ENCODE assay signal across 14 cellular contexts in the genomic region with DNA sequence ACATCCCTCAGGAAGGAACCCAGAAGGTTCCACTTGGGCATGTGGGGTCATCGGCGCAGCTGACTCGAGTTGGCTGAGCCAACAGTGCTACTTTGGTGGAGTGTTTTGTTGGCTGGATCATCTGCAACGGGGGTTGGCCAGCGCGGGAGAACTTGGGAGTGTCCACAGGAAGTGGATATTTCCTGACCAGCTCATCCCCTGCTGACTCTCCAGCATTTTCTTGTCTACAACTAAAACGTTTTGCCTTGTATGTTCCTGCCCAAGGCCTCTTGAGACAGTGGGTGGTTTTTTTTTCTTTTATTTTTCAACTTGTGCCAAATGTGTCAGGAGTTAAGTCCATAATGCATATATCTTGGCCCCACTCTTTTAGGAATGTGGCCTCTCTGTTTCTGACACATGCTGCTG.
DNase-seq lines count a peak whose midpoint lies in the region; ATAC-seq and TF ChIP-seq lines count a peak whose summit lies in the region.
"Had no signal": no experiment of that assay in that cellular context is flagged by ENCODE, and none has a peak within 500 bp of the region (broad histone marks: within the 10 kb centered on the region; RNA-seq: fewer than 3 reads in every experiment).

No MANE protein-coding gene starts in this region.

- peak; percentile 91 for DNase-seq in AG08395 (ENCODE audit: low spot score)
- DNase-seq in fibroblast of villous mesenchyme (ENCODE audit: low read depth): peak; percentile 96
- DNase-seq in osteocyte (ENCODE audit: extremely low spot score, unreplicated experiment): peak; percentile 86
- no peak for DNase-seq in COLO668 (lab: John Stamatoyannopoulos, UW; ENCODE audit: unreplicated experiment)
- DNase-seq in middle frontal gyrus (ENCODE audit: extremely low spot score, low spot score): no peak
- DNase-seq in activated naive CD4-positive, alpha-beta T cell treated with anti-CD3 and anti-CD28 coated beads for 36 hours: no peak
- no peak for DNase-seq in DMS53 treated with DMSO at 0.1 percent for 48 hours (lab: John Stamatoyannopoulos, UW; ENCODE audit: unreplicated experiment)
- DNase-seq: activated CD4-positive, alpha-beta T cell treated with anti-CD3 and anti-CD28 coated beads, Interleukin-2, amount 50 U/mL, for 4 hours; caudate nucleus; NK-92 treated with Interleukin-12 subunit alpha and Interleukin-12 subunit beta, amount 100 ng/mL, for 24 hours; stimulated activated CD4-positive, alpha-beta T cell treated with anti-CD3 and anti-CD28 coated beads, Interleukin-4, amount 100 ng/mL, for 4 hours had no signal

- H3K9me3 Mint-ChIP-seq in osteocyte (ENCODE audit: unreplicated experiment): peaks cover 5% of the 10 kb centered on the region
- H3K9me3 Mint-ChIP-seq in activated naive CD4-positive, alpha-beta T cell treated with anti-CD3 and anti-CD28 coated beads for 36 hours: no peaks in the 10 kb centered on the region

- peak overlapping the region; percentile 93 for H3K27ac Mint-ChIP-seq in osteocyte (ENCODE audit: unreplicated experiment)
- H3K27ac Mint-ChIP-seq in activated naive CD4-positive, alpha-beta T cell treated with anti-CD3 and anti-CD28 coated beads for 36 hours: no peak overlapping the region
- H3K27ac Mint-ChIP-seq: B cell, IgD-negative memory B cell had no signal

- H3K4me1 Mint-ChIP-seq in osteocyte (ENCODE audit: unreplicated experiment): peaks cover 58% of the 10 kb centered on the region
- no peaks in the 10 kb centered on the region for H3K4me1 Mint-ChIP-seq in activated naive CD4-positive, alpha-beta T cell treated with anti-CD3 and anti-CD28 coated beads for 36 hours (ENCODE audit: low read depth)

- CTCF ChIA-PET in activated naive CD4-positive, alpha-beta T cell treated with anti-CD3 and anti-CD28 coated beads for 36 hours (lab: Charles Lee): interaction anchor here (1.2 to 2.4 kb wide), 2 partner anchors 9 to 11 kb away, joined by 3 to 8 read pairs; no protein-coding TSS in a partner anchor

- H3K27me3 Mint-ChIP-seq in osteocyte (ENCODE audit: unreplicated experiment): no peaks in the 10 kb centered on the region
- H3K27me3 Mint-ChIP-seq in activated naive CD4-positive, alpha-beta T cell treated with anti-CD3 and anti-CD28 coated beads for 36 hours (ENCODE audit: low read depth): no peaks in the 10 kb centered on the region
- H3K27me3 Mint-ChIP-seq: B cell had no signal

- H3K4me3 Mint-ChIP-seq in osteocyte (ENCODE audit: unreplicated experiment): peak overlapping the region; percentile 36
- no peak overlapping the region for H3K4me3 Mint-ChIP-seq in activated naive CD4-positive, alpha-beta T cell treated with anti-CD3 and anti-CD28 coated beads for 36 hours
- H3K4me3 Mint-ChIP-seq: B cell, IgD-negative memory B cell had no signal

- TF ChIP-seq CTCF in fibroblast of villous mesenchyme (IDR thresholded peaks at IDR 0.05; ENCODE audit: insufficient read depth, low read depth, low read length) (no peak), osteocyte (IDR thresholded peaks at IDR 0.05) (no peak)

- ATAC-seq in SK-N-SH treated with all-trans-retinoic acid at 6 μM for 48 hours: peak; percentile 84

- H3K36me3 Mint-ChIP-seq in osteocyte (ENCODE audit: unreplicated experiment): peaks cover 2% of the 10 kb centered on the region
- H3K36me3 Mint-ChIP-seq in activated naive CD4-positive, alpha-beta T cell treated with anti-CD3 and anti-CD28 coated beads for 36 hours (ENCODE audit: low read depth): no peaks in the 10 kb centered on the region
- H3K36me3 Mint-ChIP-seq: IgD-negative memory B cell had no signal

- intact Hi-C loops in activated naive CD4-positive, alpha-beta T cell treated with anti-CD3 and anti-CD28 coated beads for 36 hours (cut with micrococcal nuclease): no loop called here

- H3K4me3 ChIP-seq in fibroblast of villous mesenchyme (ENCODE audit: low read depth, low read length): no peak overlapping the region

TF ChIP-seq in SK-N-SH treated with all-trans-retinoic acid at 6 μM for 48 hours, 23 proteins besides CTCF, POLR2A, EP300 and RAD21:
- TF ChIP-seq SNAI2 (CRISPR knock-in tag; IDR thresholded peaks at IDR 0.05): no peak
- no peak for TF ChIP-seq TOX (CRISPR knock-in tag; IDR thresholded peaks at IDR 0.05; ENCODE audit: borderline replicate concordance)
- TF ChIP-seq BACH2 (CRISPR knock-in tag; IDR thresholded peaks at IDR 0.05; ENCODE audit: borderline replicate concordance): no peak
- TF ChIP-seq ARNTL (CRISPR knock-in tag; IDR thresholded peaks at IDR 0.05; ENCODE audit: borderline replicate concordance, low read depth): no peak
- TF ChIP-seq ZNF70 (CRISPR knock-in tag; IDR thresholded peaks at IDR 0.05): no peak

Comparison
In these comparisons a context has a peak if more than half of its experiments do, and no peak if none do; other contexts are left out.
1. DNase-seq: peak in AG08395 (single experiment), fibroblast of villous mesenchyme (single experiment) and osteocyte (single experiment); none in COLO668 (single experiment), middle frontal gyrus (single experiment), activated naive CD4-positive, alpha-beta T cell treated with anti-CD3 and anti-CD28 coated beads for 36 hours (single experiment) and DMS53 treated with DMSO at 0.1 percent for 48 hours (single experiment).